1 cellular context compared by ENCODE assay signal in the genomic region with DNA sequence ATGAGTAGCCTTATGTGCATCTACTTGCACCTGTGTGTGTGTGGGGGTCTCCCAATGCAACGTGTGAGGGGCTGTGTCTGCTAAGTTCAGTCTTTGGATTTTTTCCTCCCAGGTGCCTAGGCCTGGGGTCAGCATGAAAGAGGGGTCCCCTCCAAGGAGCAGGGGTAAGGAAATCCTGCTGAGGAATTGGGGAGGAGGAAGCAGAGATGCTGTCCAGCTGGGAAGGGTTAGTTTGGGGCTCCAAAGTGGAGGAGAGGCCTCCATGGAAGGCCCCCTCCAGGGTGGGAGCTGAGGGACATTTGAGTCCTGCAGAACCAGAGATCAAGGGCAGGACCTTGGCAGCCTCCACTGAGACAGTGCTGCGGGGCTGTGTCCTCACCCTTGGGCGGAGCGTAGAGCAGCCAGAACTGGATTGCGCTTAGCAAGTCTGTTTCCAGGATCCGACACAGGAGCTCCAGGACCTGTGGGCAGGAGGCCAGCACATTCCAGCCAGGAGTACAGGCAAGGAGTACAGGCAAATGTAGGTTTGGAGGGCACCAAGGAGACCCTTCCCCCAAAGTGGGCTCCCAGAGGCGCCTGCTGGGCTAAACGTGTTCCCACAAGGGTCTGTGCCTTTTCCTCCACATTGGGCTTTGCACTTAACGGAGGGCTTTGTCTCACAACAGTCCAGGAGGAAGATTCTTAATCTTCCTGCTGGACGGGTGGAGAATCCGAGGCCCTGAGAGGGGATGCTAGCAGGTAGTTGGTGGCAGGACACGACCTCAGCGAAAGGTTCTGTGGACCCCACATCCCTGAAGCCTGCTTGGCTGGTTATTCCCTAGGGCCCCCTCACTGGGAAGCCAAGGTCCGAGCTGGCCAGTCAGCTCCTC.
TF ChIP-seq lines count a peak whose summit lies in the region.

No MANE protein-coding gene starts in this region.

TF ChIP-seq in HepG2, 621 proteins besides CTCF, POLR2A, EP300 and RAD21:
- TF ChIP-seq SIX1 (CRISPR knock-in tag; IDR thresholded peaks at IDR 0.05; ENCODE audit: borderline replicate concordance): no peak
- TF ChIP-seq, protein P1, sequence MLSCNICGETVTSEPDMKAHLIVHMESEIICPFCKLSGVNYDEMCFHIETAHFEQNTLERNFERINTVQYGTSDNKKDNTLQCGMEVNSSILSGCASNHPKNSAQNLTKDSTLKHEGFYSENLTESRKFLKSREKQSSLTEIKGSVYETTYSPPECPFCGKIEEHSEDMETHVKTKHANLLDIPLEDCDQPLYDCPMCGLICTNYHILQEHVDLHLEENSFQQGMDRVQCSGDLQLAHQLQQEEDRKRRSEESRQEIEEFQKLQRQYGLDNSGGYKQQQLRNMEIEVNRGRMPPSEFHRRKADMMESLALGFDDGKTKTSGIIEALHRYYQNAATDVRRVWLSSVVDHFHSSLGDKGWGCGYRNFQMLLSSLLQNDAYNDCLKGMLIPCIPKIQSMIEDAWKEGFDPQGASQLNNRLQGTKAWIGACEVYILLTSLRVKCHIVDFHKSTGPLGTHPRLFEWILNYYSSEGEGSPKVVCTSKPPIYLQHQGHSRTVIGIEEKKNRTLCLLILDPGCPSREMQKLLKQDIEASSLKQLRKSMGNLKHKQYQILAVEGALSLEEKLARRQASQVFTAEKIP (CRISPR knock-in tag; IDR thresholded peaks at IDR 0.05; ENCODE audit: borderline replicate concordance): no peak
- no peak for TF ChIP-seq ZNF501 (CRISPR knock-in tag; IDR thresholded peaks at IDR 0.05)
- TF ChIP-seq ZNF780A (CRISPR knock-in tag; IDR thresholded peaks at IDR 0.05): no peak
- TF ChIP-seq ZNF616 (CRISPR knock-in tag; IDR thresholded peaks at IDR 0.05; ENCODE audit: low read depth): no peak
- no peak for TF ChIP-seq ZNF235 (CRISPR knock-in tag; IDR thresholded peaks at IDR 0.05; ENCODE audit: borderline replicate concordance)
- TF ChIP-seq, protein P2, sequence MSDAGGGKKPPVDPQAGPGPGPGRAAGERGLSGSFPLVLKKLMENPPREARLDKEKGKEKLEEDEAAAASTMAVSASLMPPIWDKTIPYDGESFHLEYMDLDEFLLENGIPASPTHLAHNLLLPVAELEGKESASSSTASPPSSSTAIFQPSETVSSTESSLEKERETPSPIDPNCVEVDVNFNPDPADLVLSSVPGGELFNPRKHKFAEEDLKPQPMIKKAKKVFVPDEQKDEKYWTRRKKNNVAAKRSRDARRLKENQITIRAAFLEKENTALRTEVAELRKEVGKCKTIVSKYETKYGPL (CRISPR knock-in tag; IDR thresholded peaks at IDR 0.05): no peak
- TF ChIP-seq ZNF430 (CRISPR knock-in tag; IDR thresholded peaks at IDR 0.05): no peak
- TF ChIP-seq, protein P3, sequence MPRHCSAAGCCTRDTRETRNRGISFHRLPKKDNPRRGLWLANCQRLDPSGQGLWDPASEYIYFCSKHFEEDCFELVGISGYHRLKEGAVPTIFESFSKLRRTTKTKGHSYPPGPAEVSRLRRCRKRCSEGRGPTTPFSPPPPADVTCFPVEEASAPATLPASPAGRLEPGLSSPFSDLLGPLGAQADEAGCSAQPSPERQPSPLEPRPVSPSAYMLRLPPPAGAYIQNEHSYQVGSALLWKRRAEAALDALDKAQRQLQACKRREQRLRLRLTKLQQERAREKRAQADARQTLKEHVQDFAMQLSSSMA (CRISPR knock-in tag; IDR thresholded peaks at IDR 0.05): no peak
- no peak for TF ChIP-seq PRDM10 (CRISPR knock-in tag; IDR thresholded peaks at IDR 0.05; ENCODE audit: low read depth)
